10 cellular contexts compared by ENCODE assay signal in genomic region chr6:163420315-163420667, GRCh38. TPM values are rescaled to one million over a fixed set of nuclear protein-coding genes. Genes with fewer than 3 reads are reported as not detected.
DNase-seq lines count a peak whose midpoint lies in the region; ATAC-seq, FAIRE-seq and TF ChIP-seq lines count a peak whose summit lies in the region.
"Had no signal": no experiment of that assay in that cellular context is flagged by ENCODE, and none has a peak within 500 bp of the region (broad histone marks: within the 10 kb centered on the region; RNA-seq: fewer than 3 reads in every experiment).

No MANE protein-coding gene starts in this region.

- no peak for DNase-seq in A549 (ENCODE audit: low read depth in 1 of 2, low spot score in 1 of 2)
- no peak for DNase-seq in WTC11 (ENCODE audit: low spot score)
- DNase-seq in fibroblast of villous mesenchyme (ENCODE audit: low read depth): peak; percentile 31
- no peak for DNase-seq in osteocyte (ENCODE audit: extremely low spot score, unreplicated experiment)
- no peak for DNase-seq in effector memory CD8-positive, alpha-beta T cell
- no peak for DNase-seq in activated CD4-positive, alpha-beta T cell treated with anti-CD3 and anti-CD28 coated beads for 1 hour
- no peak for DNase-seq in DMS 273 treated with DMSO at 0.1 percent for 48 hours (lab: John Stamatoyannopoulos, UW)
- DNase-seq: NCI-H82 had no signal

- WGBS in A549 (ENCODE audit: missing lambda C conversion rate): 48% methylated on average over 1 of the region's 1 CpG

- H3K4me3 ChIP-seq in A549 (no peak overlapping the region), fibroblast of villous mesenchyme (ENCODE audit: low read depth, low read length) (peak overlapping the region; percentile 4)

- peaks cover 71% of the 10 kb centered on the region for H3K4me1 Mint-ChIP-seq in WTC11
- H3K4me1 Mint-ChIP-seq in osteocyte (ENCODE audit: unreplicated experiment): peaks cover 72% of the 10 kb centered on the region
- peaks cover 35 to 50% of the 10 kb centered on the region in 2 donors for H3K4me1 Mint-ChIP-seq in effector memory CD8-positive, alpha-beta T cell (ENCODE audit: low read depth in 2 of 2)

- no peak for TF ChIP-seq CTCF in A549 (IDR thresholded peaks at IDR 0.05)
- TF ChIP-seq CTCF in WTC11 (IDR thresholded peaks at IDR 0.05): no peak
- TF ChIP-seq CTCF in fibroblast of villous mesenchyme (IDR thresholded peaks at IDR 0.05; ENCODE audit: insufficient read depth, low read depth, low read length): no peak
- no peak for TF ChIP-seq CTCF in osteocyte (IDR thresholded peaks at IDR 0.05)

- no peaks in the 10 kb centered on the region for H3K27me3 Mint-ChIP-seq in WTC11 (ENCODE audit: low read depth)
- no peaks in the 10 kb centered on the region for H3K27me3 Mint-ChIP-seq in osteocyte (ENCODE audit: unreplicated experiment)
- no peaks in the 10 kb centered on the region for H3K27me3 Mint-ChIP-seq in effector memory CD8-positive, alpha-beta T cell
- H3K27me3 Mint-ChIP-seq: memory B cell had no signal

- CTCF ChIA-PET in A549 (lab: Yijun Ruan, JAX) (no interaction called here), WTC11 (lab: Charles Lee) (no interaction called here)

- H3K27ac Mint-ChIP-seq in WTC11 (peak overlapping the region; percentile 69), osteocyte (ENCODE audit: unreplicated experiment) (peak overlapping the region; percentile 89)
- H3K27ac Mint-ChIP-seq in effector memory CD8-positive, alpha-beta T cell: no peak overlapping the region
- H3K27ac Mint-ChIP-seq: memory B cell had no signal

- H3K4me3 Mint-ChIP-seq in WTC11 (peak overlapping the region; percentile 46), osteocyte (ENCODE audit: unreplicated experiment) (peak overlapping the region; percentile 84)
- no peak overlapping the region for H3K4me3 Mint-ChIP-seq in effector memory CD8-positive, alpha-beta T cell
- H3K4me3 Mint-ChIP-seq: memory B cell had no signal

- no peaks in the 10 kb centered on the region for H3K9me3 ChIP-seq in A549

- TF ChIP-seq EP300 in A549 (IDR thresholded peaks at IDR 0.05): no peak

- no peak for TF ChIP-seq POLR2A in A549 (IDR thresholded peaks at IDR 0.05; ENCODE audit: low read length)

- FAIRE-seq in A549 (lab: Jason Lieb, UNC): no peak

- H3K36me3 Mint-ChIP-seq in WTC11 (no peaks in the 10 kb centered on the region), osteocyte (ENCODE audit: unreplicated experiment) (peaks cover 7% of the 10 kb centered on the region)
- peaks cover 27% of the 10 kb centered on the region for H3K36me3 Mint-ChIP-seq in effector memory CD8-positive, alpha-beta T cell (ENCODE audit: insufficient read depth)
- H3K36me3 Mint-ChIP-seq: memory B cell had no signal

- POLR2A ChIA-PET in A549 (lab: Yijun Ruan, JAX): no interaction called here
- POLR2A ChIA-PET in WTC11 (lab: Charles Lee): interaction anchor here (0.5 to 0.7 kb wide), 3 partner anchors 867 to 1509 kb away, joined by 3 to 6 read pairs (median 3); no protein-coding TSS in a partner anchor

- ATAC-seq in A549: no peak
- no peak for ATAC-seq in WTC11
- no peak for ATAC-seq in effector memory CD8-positive, alpha-beta T cell (replicated peaks)
- no peak for ATAC-seq in GM21825 (IDR thresholded peaks at IDR 0.05; ENCODE audit: unreplicated experiment)

- H3K9me3 Mint-ChIP-seq in WTC11 (no peaks in the 10 kb centered on the region), osteocyte (ENCODE audit: unreplicated experiment) (no peaks in the 10 kb centered on the region)
- H3K9me3 Mint-ChIP-seq in effector memory CD8-positive, alpha-beta T cell: no peaks in the 10 kb centered on the region
- H3K9me3 Mint-ChIP-seq: memory B cell had no signal

- H3K4me2 ChIP-seq in A549: peak overlapping the region; percentile 92

- peaks cover 49% of the 10 kb centered on the region for H3K4me1 ChIP-seq in A549

- peak overlapping the region in 1 of 2 experiments; percentile 11; a peak in 1 of 6 replicates for H3K27ac ChIP-seq in A549

- no peak for TF ChIP-seq RAD21 in A549 (conservative IDR thresholded peaks at IDR 0.05 in 1 of 2, IDR thresholded peaks at IDR 0.05 in 1 of 2)

TF ChIP-seq in A549, 52 proteins besides CTCF, POLR2A, EP300 and RAD21:
- no peak for TF ChIP-seq ZC3H11A (IDR thresholded peaks at IDR 0.05)
- no peak for TF ChIP-seq RARB (CRISPR knock-in tag; IDR thresholded peaks at IDR 0.05)
- no peak for TF ChIP-seq ZNF302 (CRISPR knock-in tag; IDR thresholded peaks at IDR 0.05)
- no peak for TF ChIP-seq HOXA7 (CRISPR knock-in tag; IDR thresholded peaks at IDR 0.05)
- TF ChIP-seq POLR2AphosphoS2 (conservative IDR thresholded peaks at IDR 0.05; ENCODE audit: low read length): no peak
- TF ChIP-seq ZFP36 (IDR thresholded peaks at IDR 0.05; ENCODE audit: borderline replicate concordance, partially characterized antibody): no peak
- no peak for TF ChIP-seq RFX5 (IDR thresholded peaks at IDR 0.05)
- TF ChIP-seq PBX3 (IDR thresholded peaks at IDR 0.05): no peak
- no peak for TF ChIP-seq USF2 (IDR thresholded peaks at IDR 0.05)
- no peak for TF ChIP-seq ESRRA (IDR thresholded peaks at IDR 0.05; ENCODE audit: borderline replicate concordance, low read length)

TF ChIP-seq in WTC11, 78 proteins besides CTCF, POLR2A, EP300 and RAD21 (continues in another document):
- TF ChIP-seq AFF4 (CRISPR knock-in tag; IDR thresholded peaks at IDR 0.05; ENCODE audit: borderline replicate concordance) (no peak), ARID4B (CRISPR knock-in tag; IDR thresholded peaks at IDR 0.05; ENCODE audit: borderline replicate concordance) (no peak), NFE2L1 (CRISPR knock-in tag; IDR thresholded peaks at IDR 0.05) (no peak), ETV6 (CRISPR knock-in tag; IDR thresholded peaks at IDR 0.05) (no peak), FOXK1 (CRISPR knock-in tag; IDR thresholded peaks at IDR 0.05) (no peak)

RNA-seq across cellular contexts. Expression of gene QKI, which starts 5.8 kb away (rescaled TPM):
- polyA plus RNA-seq in A549 (2011; rRNA removed) (90.5 and 98.2 TPM in 2 replicates), A549 (2017; fragmentation: RNase III; extraction: RNeasy Plus Mini Kit Qiagen cat#74134 plus additional on column Dnase treatment) (69.5 to 74.5 TPM (median 71.9 TPM) in 3 replicates)
- 61.4 and 77.8 TPM in 2 replicates for polyA plus RNA-seq in A549 (2012; cell fraction: cytosol; rRNA removed)
- polyA plus RNA-seq in A549 (2012; cell fraction: nucleus; rRNA removed): 50.1 and 51.2 TPM in 2 replicates
- polyA minus RNA-seq in A549 (2011; rRNA and poly(A)+ RNA removed): 184 and 220 TPM in 2 replicates
- total RNA-seq in WTC11 (2021) (134 to 145 TPM (median 138 TPM) in 3 replicates), fibroblast of villous mesenchyme (153 and 170 TPM in 2 replicates), osteocyte (290 and 308 TPM in 2 replicates)

Comparison
In these comparisons a context has a peak if more than half of its experiments do, and no peak if none do; other contexts are left out.
1. H3K27ac Mint-ChIP-seq: peak in WTC11 (single experiment) and osteocyte (single experiment); none in effector memory CD8-positive, alpha-beta T cell (0 of 2).
2. H3K4me3 Mint-ChIP-seq: peak in WTC11 (single experiment) and osteocyte (single experiment); none in effector memory CD8-positive, alpha-beta T cell (0 of 2).